8 cellular contexts compared by ENCODE assay signal in the genomic region with DNA sequence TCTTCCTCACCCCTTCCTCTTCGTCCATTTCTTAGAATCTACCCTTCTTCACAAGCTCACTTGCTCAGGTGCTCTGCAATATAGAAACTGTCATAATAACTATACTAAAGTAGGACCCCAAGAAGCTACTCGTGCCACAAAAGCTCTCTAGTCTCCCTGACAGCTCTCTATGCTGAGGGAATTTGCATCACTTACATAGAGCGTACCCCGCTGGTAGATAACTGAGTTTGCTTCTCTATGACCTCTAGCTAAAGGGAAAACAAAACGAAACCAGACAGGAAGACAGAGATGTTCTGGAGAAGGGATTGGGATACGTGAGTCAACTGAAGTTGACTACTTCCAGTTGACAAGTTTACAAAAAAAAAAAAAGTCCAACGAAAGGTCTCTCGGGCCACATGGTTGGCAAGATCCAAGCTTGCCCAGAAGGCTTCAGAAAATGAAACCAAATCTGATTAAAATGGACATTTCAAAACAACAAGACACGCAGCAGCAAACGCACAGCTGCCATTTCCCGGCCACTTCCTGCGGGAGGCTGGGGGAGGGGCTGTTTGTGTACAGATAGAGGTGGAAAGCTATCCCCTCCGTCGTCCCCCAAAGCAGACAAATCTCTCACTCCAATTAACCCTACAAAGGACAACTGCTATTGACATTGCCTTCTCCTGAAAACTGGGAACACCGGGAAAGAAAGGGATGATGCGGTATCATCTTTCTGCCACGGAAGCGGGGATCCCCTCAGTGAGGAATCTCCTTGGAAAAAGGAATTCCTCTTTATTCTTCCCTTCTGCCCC. TPM values are rescaled to one million over a fixed set of nuclear protein-coding genes. Genes with fewer than 3 reads are reported as not detected.
DNase-seq lines count a peak whose midpoint lies in the region; ATAC-seq and TF ChIP-seq lines count a peak whose summit lies in the region.

No MANE protein-coding gene starts in this region.

- peak overlapping the region; percentile 71 for H2BK5ac ChIP-seq in IMR-90 (ENCODE audit: low read depth, low read length, poor library complexity, severe bottlenecking)

- H4K20me1 ChIP-seq in IMR-90 (ENCODE audit: insufficient read depth, low read length), result peaks cover 84% of the 10 kb centered on the region

- peaks cover 19% of the 10 kb centered on the region for H3K9me1 ChIP-seq in IMR-90 (ENCODE audit: insufficient read depth, low read length)

- peak overlapping the region; percentile 55 for H2AK5ac ChIP-seq in IMR-90 (ENCODE audit: low read depth, low read length)

- H3K36me3 ChIP-seq in IMR-90 (ENCODE audit: control insufficient read depth, insufficient read depth, low read length), result 0 out of 2 replicates have a peak, but pooled peaks cover 7% of the 10 kb centered on the region

- POLR2A ChIA-PET in IMR-90 (lab: Charles Lee; ENCODE audit: unreplicated experiment), result interaction anchor here (0.5 to 2.0 kb wide), 6 partner anchors 8 to 380 kb away, joined by 3 to 6 read pairs (median 4); partner anchors contain the start of gene NACA

- ATAC-seq in IMR-90 (ENCODE audit: low read depth), result peak; percentile 11; the same call in 1 of the 2 replicates
- ATAC-seq in GM18519 (IDR thresholded peaks at IDR 0.05; ENCODE audit: low FRiP score, unreplicated experiment), result no peak

- peaks cover 38% of the 10 kb centered on the region for H3K36me3 Mint-ChIP-seq in T-helper 2 cell treated with Interferon-gamma antibody and Interleukin-4, amounts not matched to agents 5 μg/mL and 100 μg/mL, for 36 hours (ENCODE audit: low read depth)

- no peaks in the 10 kb centered on the region for H3K27me3 ChIP-seq in IMR-90 (ENCODE audit: control insufficient read depth, insufficient read depth, low read length)

- peak overlapping the region; percentile 86 for H3K4ac ChIP-seq in IMR-90 (ENCODE audit: low read depth, low read length)

- H3K14ac ChIP-seq in IMR-90 (replicated peaks; ENCODE audit: low read depth, low read length), result peak overlapping the region; percentile 89

- 0 out of 2 replicates have a peak overlapping the region, but pooled peaks have one; percentile 8 for H2BK20ac ChIP-seq in IMR-90 (ENCODE audit: low read depth, low read length)

- in situ Hi-C loops in IMR-90 (cut with MboI; ENCODE audit: low sequenced_read_pairs), result no loop called here
- in situ Hi-C loops in astrocyte of the spinal cord (cut with HindIII; ENCODE audit: low sequenced_read_pairs), result no loop called here

- peak overlapping the region; percentile 40 for H3K18ac ChIP-seq in IMR-90 (ENCODE audit: low read depth, low read length)

- H3K9me3 ChIP-seq in IMR-90 (ENCODE audit: control insufficient read depth, insufficient read depth, low read length), result no peaks in the 10 kb centered on the region

- peak overlapping the region in 1 of 2 experiments; percentile 64; a peak in 2 of 4 replicates for H4K8ac ChIP-seq in IMR-90 (ENCODE audit: low read depth in 2 of 2, low read length in 2 of 2)

- no peak for TF ChIP-seq POLR2A in IMR-90 (IDR thresholded peaks at IDR 0.05; ENCODE audit: low read depth, low read length)

- peak overlapping the region; percentile 95 for H3K23ac ChIP-seq in IMR-90 (ENCODE audit: low read depth, low read length)

- H3K27ac Mint-ChIP-seq in T-helper 2 cell treated with Interferon-gamma antibody and Interleukin-4, amounts not matched to agents 5 μg/mL and 100 μg/mL, for 36 hours, result peak overlapping the region; percentile 91

- peaks cover 56% of the 10 kb centered on the region for H3K4me1 Mint-ChIP-seq in T-helper 2 cell treated with Interferon-gamma antibody and Interleukin-4, amounts not matched to agents 5 μg/mL and 100 μg/mL, for 36 hours (ENCODE audit: low read depth)

- no peaks in the 10 kb centered on the region for H3K27me3 Mint-ChIP-seq in T-helper 2 cell treated with Interferon-gamma antibody and Interleukin-4, amounts not matched to agents 5 μg/mL and 100 μg/mL, for 36 hours (ENCODE audit: low read depth)

- no peak overlapping the region for H2BK15ac ChIP-seq in IMR-90 (ENCODE audit: low read depth, low read length)

- H2AK9ac ChIP-seq in IMR-90 (replicated peaks; ENCODE audit: low read depth, low read length, poor library complexity), result peak overlapping the region; percentile 99

- peak overlapping the region; percentile 59 for H4K5ac ChIP-seq in IMR-90 (ENCODE audit: low read depth, low read length)

- H3K9ac ChIP-seq in IMR-90 (ENCODE audit: low read depth, low read length), result peak overlapping the region; percentile 90

- dilution Hi-C loops in IMR-90 (cut with HindIII; ENCODE audit: low sequenced_read_pairs, unreplicated experiment), result no loop called here

- peak overlapping the region; percentile 79 for H2AFZ ChIP-seq in IMR-90 (replicated peaks; ENCODE audit: low read length, poor library complexity)

- H4K91ac ChIP-seq in IMR-90 (ENCODE audit: insufficient read depth, low read depth, low read length), result peak overlapping the region; percentile 67

- no TSS peak for BruUV-seq in IMR-90 (replicated peaks; lab: Mats Ljungman, UMichigan)

- CTCF ChIA-PET in IMR-90 (lab: Yijun Ruan, JAX), result interaction anchor here (0.6 to 2.2 kb wide), 3 partner anchors 8 to 373 kb away, joined by 4 to 16 read pairs (median 7); no protein-coding TSS in a partner anchor

- H3K4me3 ChIP-seq in IMR-90 (ENCODE audit: insufficient read depth, low read depth, low read length) (peak overlapping the region; percentile 91), astrocyte of the spinal cord (ENCODE audit: low read depth, low read length) (peak overlapping the region; percentile 98)

- no peak for TF ChIP-seq RAD21 in IMR-90 (IDR thresholded peaks at IDR 0.05; ENCODE audit: low read length)

- peak overlapping the region; percentile 55 for H2BK120ac ChIP-seq in IMR-90 (ENCODE audit: low read depth, low read length)

- intact Hi-C loops in IMR-90 (cut with micrococcal nuclease), result loop anchor here (2.0 kb wide), 1 partner anchor 96 kb away; the partner anchor contains the start of gene NACA

- peaks cover 11 to 70% of the 10 kb centered on the region in 2 experiments; a peak in 3 of 4 replicates for H3K79me1 ChIP-seq in IMR-90 (ENCODE audit: low read depth in 1 of 2, low read length in 2 of 2)

- H3K4me2 ChIP-seq in IMR-90 (ENCODE audit: low read depth, low read length), result peak overlapping the region; percentile 100

- H3K9me3 Mint-ChIP-seq in T-helper 2 cell treated with Interferon-gamma antibody and Interleukin-4, amounts not matched to agents 5 μg/mL and 100 μg/mL, for 36 hours, result no peaks in the 10 kb centered on the region

- H3K4me1 ChIP-seq in IMR-90 (ENCODE audit: control insufficient read depth, insufficient read depth, low read length), result peaks cover 14% of the 10 kb centered on the region

- DNase-seq in ELR (ENCODE audit: low read depth) (peak; percentile 74), IMR-90 (peak; percentile 74), astrocyte of the spinal cord (ENCODE audit: low read depth, low spot score) (peak; percentile 46), hypothalamus (lab: John Stamatoyannopoulos, UW) (peak in 42 of 51 donors; percentile 6 to 78 (median 37)), putamen (ENCODE audit: low spot score) (peak; percentile 45), mesenteric fat pad (ENCODE audit: low spot score) (no peak)
- peak; percentile 58 for DNase-seq in T-helper 2 cell treated with Interferon-gamma antibody and Interleukin-4, amounts not matched to agents 5 μg/mL and 100 μg/mL, for 36 hours (ENCODE audit: low spot score)

- WGBS in IMR-90 (ENCODE audit: extremely low coverage in 2 of 2, insufficient read length in 1 of 2), 2 experiments, result 0% methylated on average over 4 of the region's 18 CpGs; no CpG with 5 or more reads in 1 of the 2 experiments

- peak overlapping the region; percentile 98 for H3K4me3 Mint-ChIP-seq in T-helper 2 cell treated with Interferon-gamma antibody and Interleukin-4, amounts not matched to agents 5 μg/mL and 100 μg/mL, for 36 hours

- TF ChIP-seq CTCF in IMR-90 (conservative IDR thresholded peaks at IDR 0.05; ENCODE audit: low read depth, low read length) (no peak), astrocyte of the spinal cord (IDR thresholded peaks at IDR 0.05; ENCODE audit: low read depth, low read length) (no peak)

- peak overlapping the region; percentile 88 for H3K27ac ChIP-seq in IMR-90 (ENCODE audit: insufficient read depth, low read length)

- H3K56ac ChIP-seq in IMR-90 (ENCODE audit: extremely low read depth, insufficient read depth, low read length), result peak overlapping the region; percentile 76

TF ChIP-seq in IMR-90, 13 proteins besides CTCF, POLR2A, EP300 and RAD21:
- TF ChIP-seq, protein P1, sequence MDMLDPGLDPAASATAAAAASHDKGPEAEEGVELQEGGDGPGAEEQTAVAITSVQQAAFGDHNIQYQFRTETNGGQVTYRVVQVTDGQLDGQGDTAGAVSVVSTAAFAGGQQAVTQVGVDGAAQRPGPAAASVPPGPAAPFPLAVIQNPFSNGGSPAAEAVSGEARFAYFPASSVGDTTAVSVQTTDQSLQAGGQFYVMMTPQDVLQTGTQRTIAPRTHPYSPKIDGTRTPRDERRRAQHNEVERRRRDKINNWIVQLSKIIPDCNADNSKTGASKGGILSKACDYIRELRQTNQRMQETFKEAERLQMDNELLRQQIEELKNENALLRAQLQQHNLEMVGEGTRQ (IDR thresholded peaks at IDR 0.05; ENCODE audit: low read depth, low read length), result no peak
- TF ChIP-seq MXI1 (IDR thresholded peaks at IDR 0.05; ENCODE audit: borderline replicate concordance, low read depth, low read length) (peak; percentile 90), MAZ (IDR thresholded peaks at IDR 0.05; ENCODE audit: borderline replicate concordance, low read depth, low read length) (no peak), CHD1 (IDR thresholded peaks at IDR 0.05; ENCODE audit: low read depth, low read length) (no peak)

RNA-seq across cellular contexts. Expression of gene BAZ2A, which starts 1.3 kb away (rescaled TPM):
- total RNA-seq in IMR-90 (2012; rRNA removed) (15.4 and 15.6 TPM in 2 replicates), mesenteric fat pad (81.2 TPM)
- 42.8 and 48.6 TPM in 2 replicates for polyA plus RNA-seq in IMR-90 (2012; rRNA removed)
- 12.8 and 18.2 TPM in 2 replicates for polyA plus RNA-seq in IMR-90 (2012; cell fraction: cytosol; rRNA removed)
- polyA plus RNA-seq in IMR-90 (2012; cell fraction: nucleus; rRNA removed; ENCODE audit: low replicate concordance), result 111 and 143 TPM in 2 replicates

RNA-seq across cellular contexts. Expression of gene ATP5F1B, which starts 16.9 kb away (rescaled TPM):
- total RNA-seq in IMR-90 (2012; rRNA removed) (795 and 812 TPM in 2 replicates), mesenteric fat pad (570 TPM)
- polyA plus RNA-seq in IMR-90 (2012; rRNA removed), result 853 and 915 TPM in 2 replicates
- 464 and 534 TPM in 2 replicates for polyA plus RNA-seq in IMR-90 (2012; cell fraction: cytosol; rRNA removed)
- 245 and 449 TPM in 2 replicates for polyA plus RNA-seq in IMR-90 (2012; cell fraction: nucleus; rRNA removed; ENCODE audit: low replicate concordance)

RNA-seq across cellular contexts. Expression of gene PTGES3, which starts 59.2 kb away (rescaled TPM):
- total RNA-seq in IMR-90 (2012; rRNA removed) (42.7 and 101 TPM in 2 replicates), mesenteric fat pad (130 TPM)
- 70.4 and 73.2 TPM in 2 replicates for polyA plus RNA-seq in IMR-90 (2012; rRNA removed)
- 24.6 and 33.9 TPM in 2 replicates for polyA plus RNA-seq in IMR-90 (2012; cell fraction: cytosol; rRNA removed)
- 13.9 and 18.5 TPM in 2 replicates for polyA plus RNA-seq in IMR-90 (2012; cell fraction: nucleus; rRNA removed; ENCODE audit: low replicate concordance)
